ENCODE assay signal across 18 cellular contexts in the genomic region with DNA sequence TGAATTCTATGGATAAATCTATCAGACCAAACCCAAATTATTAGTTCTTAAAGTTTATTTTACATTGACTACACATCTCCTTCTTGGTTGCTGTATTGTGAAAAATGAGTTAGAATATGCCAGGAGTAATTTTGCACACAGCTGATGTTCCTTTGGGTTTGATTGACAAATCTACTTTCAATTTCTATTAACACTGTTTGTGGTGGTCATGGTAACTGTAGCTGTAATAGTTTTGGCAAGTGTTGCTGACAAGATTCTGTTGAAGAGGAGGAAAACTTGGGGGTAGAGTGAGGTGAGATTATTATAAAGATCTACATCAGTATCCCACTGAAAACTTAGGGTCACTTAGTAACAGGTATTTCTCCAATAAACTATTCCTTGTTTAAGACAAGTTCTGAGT. TPM values are rescaled to one million over a fixed set of nuclear protein-coding genes. Genes with fewer than 3 reads are reported as not detected.
DNase-seq lines count a peak whose midpoint lies in the region; ATAC-seq and TF ChIP-seq lines count a peak whose summit lies in the region.
"Had no signal": no experiment of that assay in that cellular context is flagged by ENCODE, and none has a peak within 500 bp of the region (broad histone marks: within the 10 kb centered on the region; RNA-seq: fewer than 3 reads in every experiment).

No MANE protein-coding gene starts in this region.

- H3K4me2 ChIP-seq in KMS-11: peak overlapping the region; percentile 22

- no peak for TF ChIP-seq CTCF in KMS-11 (conservative IDR thresholded peaks at IDR 0.05; ENCODE audit: low read depth, low read length)
- TF ChIP-seq CTCF in upper lobe of right lung (IDR thresholded peaks at IDR 0.05): no peak
- TF ChIP-seq CTCF in CD4-positive, alpha-beta T cell (IDR thresholded peaks at IDR 0.05): no peak

- H3K27me3 ChIP-seq in KMS-11 (ENCODE audit: insufficient read depth, low read depth) (no peaks in the 10 kb centered on the region), upper lobe of right lung (no peaks in the 10 kb centered on the region)
- no peaks in the 10 kb centered on the region for H3K27me3 ChIP-seq in CD4-positive, alpha-beta T cell (ENCODE audit: control insufficient read depth, insufficient read depth, low read length)
- H3K27me3 ChIP-seq: suprapubic skin had no signal

- intact Hi-C loops in upper lobe of right lung (cut with DNase I): no loop called here
- intact Hi-C loops in CD4-positive, alpha-beta T cell (cut with DNase I, micrococcal nuclease): no loop called here

- H3K4me1 ChIP-seq in KMS-11 (ENCODE audit: low read depth, poor library complexity, severe bottlenecking) (peaks cover 30% of the 10 kb centered on the region), upper lobe of right lung (peaks cover 53% of the 10 kb centered on the region)

- no peak overlapping the region for H2AFZ ChIP-seq in KMS-11 (ENCODE audit: low read depth)
- H2AFZ ChIP-seq: GM23248 had no signal

- peak; percentile 39 for ATAC-seq in activated CD8-positive, alpha-beta memory T cell treated with anti-CD3 and anti-CD28 coated beads, Interleukin-2, amount 10 ng/mL, durations not matched to agents 7 days and 5 days
- ATAC-seq in upper lobe of right lung: no peak
- no peak for ATAC-seq in CD4-positive, alpha-beta T cell (ENCODE audit: poor library complexity)
- no peak for ATAC-seq in effector memory CD8-positive, alpha-beta T cell (replicated peaks)

- CTCF ChIA-PET in activated CD8-positive, alpha-beta memory T cell treated with anti-CD3 and anti-CD28 coated beads, Interleukin-2, amount 10 ng/mL, durations not matched to agents 7 days and 5 days (lab: Charles Lee): no interaction called here
- CTCF ChIA-PET in CD4-positive, alpha-beta T cell (lab: Charles Lee): no interaction called here

- H3K9me3 Mint-ChIP-seq in activated CD8-positive, alpha-beta memory T cell treated with anti-CD3 and anti-CD28 coated beads, Interleukin-2, amount 10 ng/mL, durations not matched to agents 7 days and 5 days (ENCODE audit: low read depth): no peaks in the 10 kb centered on the region
- H3K9me3 Mint-ChIP-seq in CD4-positive, alpha-beta T cell: no peaks in the 10 kb centered on the region
- no peaks in the 10 kb centered on the region for H3K9me3 Mint-ChIP-seq in effector memory CD8-positive, alpha-beta T cell
- H3K9me3 Mint-ChIP-seq: activated T-helper 2 cell treated with anti-CD3 and anti-CD28 coated beads, Interferon-gamma antibody, Interleukin-2, Interleukin-4, amounts not matched to agents 10 μg/mL and 5 μg/mL and 100 μg/mL, durations not matched to agents 14 hours and 24 hours and 36 hours had no signal

- peaks cover 18% of the 10 kb centered on the region; the same call in 1 of the 2 replicates for H3K79me2 ChIP-seq in KMS-11 (ENCODE audit: insufficient read depth, low read depth)

- H3K27ac Mint-ChIP-seq in activated CD8-positive, alpha-beta memory T cell treated with anti-CD3 and anti-CD28 coated beads, Interleukin-2, amount 10 ng/mL, durations not matched to agents 7 days and 5 days: no peak overlapping the region
- no peak overlapping the region for H3K27ac Mint-ChIP-seq in CD4-positive, alpha-beta T cell
- peak overlapping the region in 1 of 2 donors; percentile 1 for H3K27ac Mint-ChIP-seq in effector memory CD8-positive, alpha-beta T cell
- H3K27ac Mint-ChIP-seq: activated T-helper 2 cell treated with anti-CD3 and anti-CD28 coated beads, Interferon-gamma antibody, Interleukin-2, Interleukin-4, amounts not matched to agents 10 μg/mL and 5 μg/mL and 100 μg/mL, durations not matched to agents 14 hours and 24 hours and 36 hours had no signal

- no peaks in the 10 kb centered on the region for H3K9me3 ChIP-seq in upper lobe of right lung
- no peaks in the 10 kb centered on the region for H3K9me3 ChIP-seq in CD4-positive, alpha-beta T cell (ENCODE audit: control insufficient read depth, low read length)
- H3K9me3 ChIP-seq: Caco-2, suprapubic skin had no signal

- H3K4me3 ChIP-seq in KMS-11 (IDR thresholded peaks at IDR 0.05; ENCODE audit: insufficient read depth, low read depth, low read length) (no peak overlapping the region), upper lobe of right lung (no peak overlapping the region)
- H3K4me3 ChIP-seq: GM23248, lung, suprapubic skin had no signal

- no peak overlapping the region; the same call in 1 of the 2 replicates for H3K27ac ChIP-seq in KMS-11
- peak overlapping the region; percentile 21 for H3K27ac ChIP-seq in upper lobe of right lung
- no peak overlapping the region for H3K27ac ChIP-seq in CD4-positive, alpha-beta T cell (ENCODE audit: low read depth, low read length)
- H3K27ac ChIP-seq: GM23248, suprapubic skin had no signal

- POLR2A ChIA-PET in CD4-positive, alpha-beta T cell (lab: Charles Lee): no interaction called here

- DNase-seq in activated CD8-positive, alpha-beta memory T cell treated with anti-CD3 and anti-CD28 coated beads, Interleukin-2, amount 10 ng/mL, durations not matched to agents 7 days and 5 days: no peak
- no peak for DNase-seq in activated CD8-positive, alpha-beta memory T cell treated with anti-CD3 and anti-CD28 coated beads for 24 hours
- DNase-seq in dermis blood vessel endothelial cell: peak; percentile 48
- DNase-seq in upper lobe of right lung: no peak
- no peak for DNase-seq in CD4-positive, alpha-beta T cell
- no peak for DNase-seq in effector memory CD8-positive, alpha-beta T cell
- no peak for DNase-seq in kidney glomerular epithelial cell (lab: John Stamatoyannopoulos, UW)
- DNase-seq: ACHN, aorta, Caco-2, GM23248, KG1, NCI-H1930, Right ventricle myocardium superior had no signal

- no peaks in the 10 kb centered on the region for H4K20me1 ChIP-seq in KMS-11 (ENCODE audit: insufficient read depth)

- peaks cover 10% of the 10 kb centered on the region for H3K4me1 Mint-ChIP-seq in activated CD8-positive, alpha-beta memory T cell treated with anti-CD3 and anti-CD28 coated beads, Interleukin-2, amount 10 ng/mL, durations not matched to agents 7 days and 5 days
- H3K4me1 Mint-ChIP-seq in CD4-positive, alpha-beta T cell (ENCODE audit: low read depth): peaks cover 72% of the 10 kb centered on the region
- peaks cover 25 to 28% of the 10 kb centered on the region in 2 donors for H3K4me1 Mint-ChIP-seq in effector memory CD8-positive, alpha-beta T cell (ENCODE audit: low read depth in 2 of 2)

- H3K27me3 Mint-ChIP-seq in activated CD8-positive, alpha-beta memory T cell treated with anti-CD3 and anti-CD28 coated beads, Interleukin-2, amount 10 ng/mL, durations not matched to agents 7 days and 5 days: no peaks in the 10 kb centered on the region
- no peaks in the 10 kb centered on the region for H3K27me3 Mint-ChIP-seq in CD4-positive, alpha-beta T cell
- H3K27me3 Mint-ChIP-seq in effector memory CD8-positive, alpha-beta T cell: no peaks in the 10 kb centered on the region

- H3K36me3 ChIP-seq in KMS-11 (ENCODE audit: insufficient read depth): no peaks in the 10 kb centered on the region
- no peaks in the 10 kb centered on the region for H3K36me3 ChIP-seq in upper lobe of right lung
- H3K36me3 ChIP-seq: suprapubic skin had no signal

- H3K9ac ChIP-seq in KMS-11: no peak overlapping the region
- H3K9ac ChIP-seq: GM23248 had no signal

- H3K4me3 Mint-ChIP-seq in activated CD8-positive, alpha-beta memory T cell treated with anti-CD3 and anti-CD28 coated beads, Interleukin-2, amount 10 ng/mL, durations not matched to agents 7 days and 5 days: no peak overlapping the region
- H3K4me3 Mint-ChIP-seq in CD4-positive, alpha-beta T cell: no peak overlapping the region
- H3K4me3 Mint-ChIP-seq in effector memory CD8-positive, alpha-beta T cell: no peak overlapping the region

- peaks cover 2% of the 10 kb centered on the region for H3K36me3 Mint-ChIP-seq in activated CD8-positive, alpha-beta memory T cell treated with anti-CD3 and anti-CD28 coated beads, Interleukin-2, amount 10 ng/mL, durations not matched to agents 7 days and 5 days
- H3K36me3 Mint-ChIP-seq in CD4-positive, alpha-beta T cell (ENCODE audit: low read depth): peaks cover 1% of the 10 kb centered on the region
- H3K36me3 Mint-ChIP-seq in effector memory CD8-positive, alpha-beta T cell (ENCODE audit: insufficient read depth): no peaks in the 10 kb centered on the region

RNA-seq across cellular contexts. Expression of a gene that starts 30.3 kb away (rescaled TPM):
- 10 to 100 TPM; 12.1 to 13.3 TPM for total RNA-seq in activated CD8-positive, alpha-beta memory T cell treated with anti-CD3 and anti-CD28 coated beads, Interleukin-2, amount 10 ng/mL, durations not matched to agents 7 days and 5 days
- 19.1 and 20.8 TPM in 2 replicates for total RNA-seq in dermis blood vessel endothelial cell
- 54.7 TPM for total RNA-seq in upper lobe of right lung
- 10 to 100 TPM; 18.0 to 19.4 TPM for total RNA-seq in CD4-positive, alpha-beta T cell
